Comparison of ENCODE assay signal across 12 cellular contexts in the genomic region with DNA sequence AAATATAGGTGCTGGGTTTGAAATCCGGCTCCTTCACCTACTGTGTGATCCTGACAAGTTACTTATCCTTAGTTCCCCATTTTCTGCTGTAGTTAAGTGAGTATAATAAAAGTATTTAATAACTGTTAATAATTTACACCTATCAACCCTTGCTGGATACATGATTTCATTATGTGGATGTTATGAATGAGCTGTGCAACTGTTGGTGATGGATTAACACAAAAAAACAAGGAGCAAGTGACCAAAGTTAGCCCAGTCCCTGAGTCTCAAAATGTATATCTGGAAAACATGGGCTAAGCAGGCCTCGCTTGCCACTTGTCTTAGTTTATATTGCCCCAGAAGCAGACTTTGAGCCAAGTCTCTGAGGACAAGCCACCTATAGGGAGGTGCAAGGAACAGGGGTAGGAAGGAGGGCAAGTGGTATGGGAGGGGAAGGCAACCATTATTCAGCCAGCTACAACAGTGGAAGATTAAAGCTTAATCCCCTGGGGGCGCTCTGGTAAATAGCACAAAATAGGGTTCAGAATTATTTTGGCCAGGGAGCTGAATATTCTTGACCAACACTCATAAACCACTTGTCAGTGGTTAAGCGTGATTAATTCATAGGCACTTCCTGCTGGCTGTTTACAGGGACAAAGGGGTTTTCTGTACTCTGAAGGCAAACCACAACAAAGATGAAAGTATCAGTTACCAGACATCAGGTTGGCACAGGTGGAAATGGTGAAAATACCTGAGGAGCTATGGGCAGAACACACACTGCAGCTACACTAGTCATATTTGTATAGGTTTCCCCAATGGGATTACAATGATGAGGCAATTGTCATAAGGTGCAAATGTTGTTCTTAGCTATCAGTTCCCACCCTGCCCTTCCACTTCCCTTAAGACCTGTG.
DNase-seq lines count a peak whose midpoint lies in the region; ATAC-seq, FAIRE-seq and TF ChIP-seq lines count a peak whose summit lies in the region.
"Had no signal": no experiment of that assay in that cellular context is flagged by ENCODE, and none has a peak within 500 bp of the region (broad histone marks: within the 10 kb centered on the region; RNA-seq: fewer than 3 reads in every experiment).

No MANE protein-coding gene starts in this region.

- no peaks in the 10 kb centered on the region for H3K4me1 Mint-ChIP-seq in MCF 10A (ENCODE audit: insufficient read depth, unreplicated experiment)

- H3K4me3 ChIP-seq in breast epithelium: no peak overlapping the region
- H3K4me3 ChIP-seq: ovary had no signal

- DNase-seq in MCF 10A (ENCODE audit: unreplicated experiment): peak; percentile 10
- DNase-seq in breast epithelium (ENCODE audit: low spot score in 2 of 2): no peak
- peak; percentile 5 for DNase-seq in NCI-H2107 (lab: John Stamatoyannopoulos, UW)
- DNase-seq in urothelium cell line (ENCODE audit: low spot score): peak; percentile 35
- no peak for DNase-seq in CD1c-positive myeloid dendritic cell (ENCODE audit: extremely low spot score)
- no peak for DNase-seq in NCI-H446 (lab: John Stamatoyannopoulos, UW)
- DNase-seq in NCI-H345 treated with DMSO at 0.1 percent for 48 hours (lab: John Stamatoyannopoulos, UW; ENCODE audit: unreplicated experiment): no peak
- DNase-seq: activated CD4-positive, alpha-beta T cell treated with anti-CD3 and anti-CD28 coated beads for 36 hours; central memory CD4-positive, alpha-beta T cell; NCI-H146; ovary had no signal

- BruUV-seq in MCF 10A (replicated peaks; lab: Mats Ljungman, UMichigan): no TSS peak

- no peak overlapping the region for H3K4me3 Mint-ChIP-seq in MCF 10A (ENCODE audit: unreplicated experiment)
- H3K4me3 Mint-ChIP-seq: activated CD4-positive, alpha-beta T cell treated with anti-CD3 and anti-CD28 coated beads for 36 hours had no signal

- TF ChIP-seq CTCF in MCF 10A (IDR thresholded peaks at IDR 0.05; ENCODE audit: unreplicated experiment) (no peak), breast epithelium (IDR thresholded peaks at IDR 0.05) (no peak)

- intact Hi-C loops in MCF 10A (cut with micrococcal nuclease) (no loop called here), breast epithelium (cut with DNase I; ENCODE audit: low total_unique reads) (no loop called here)

- H3K9me3 ChIP-seq in breast epithelium: no peaks in the 10 kb centered on the region
- H3K9me3 ChIP-seq: ovary had no signal

- peaks cover 75% of the 10 kb centered on the region for H3K27me3 Mint-ChIP-seq in MCF 10A (ENCODE audit: insufficient read depth, unreplicated experiment)
- H3K27me3 Mint-ChIP-seq: activated CD4-positive, alpha-beta T cell treated with anti-CD3 and anti-CD28 coated beads for 36 hours had no signal

- FAIRE-seq in urothelium cell line (lab: Jason Lieb, UNC): no peak

- H3K27ac ChIP-seq in breast epithelium: no peak overlapping the region
- H3K27ac ChIP-seq: ovary had no signal

- H3K4me1 ChIP-seq in breast epithelium: no peaks in the 10 kb centered on the region

- H3K27ac Mint-ChIP-seq in MCF 10A (ENCODE audit: low read depth, unreplicated experiment): no peak overlapping the region
- H3K27ac Mint-ChIP-seq: activated CD4-positive, alpha-beta T cell treated with anti-CD3 and anti-CD28 coated beads for 36 hours had no signal

- H3K36me3 ChIP-seq in breast epithelium: no peaks in the 10 kb centered on the region
- H3K36me3 ChIP-seq: ovary had no signal

- H3K27me3 ChIP-seq in breast epithelium: peaks cover 0 to 28% of the 10 kb centered on the region in 2 donors
- H3K27me3 ChIP-seq: ovary had no signal

- TF ChIP-seq POLR2A in breast epithelium (IDR thresholded peaks at IDR 0.05): no peak

- POLR2A ChIA-PET in MCF 10A (lab: Yijun Ruan, JAX): no interaction called here

- CTCF ChIA-PET in MCF 10A (lab: Yijun Ruan, JAX): interaction anchor here (0.7 to 1.0 kb wide), 3 partner anchors 10 to 411 kb away, joined by 3 to 4 read pairs (median 4); no protein-coding TSS in a partner anchor

- H3K36me3 Mint-ChIP-seq in MCF 10A (ENCODE audit: insufficient read depth, unreplicated experiment): no peaks in the 10 kb centered on the region

- H3K9me3 Mint-ChIP-seq in MCF 10A (ENCODE audit: unreplicated experiment): no peaks in the 10 kb centered on the region

- peak; percentile 63 for ATAC-seq in HG02798 (IDR thresholded peaks at IDR 0.05; ENCODE audit: poor library complexity, unreplicated experiment)
- ATAC-seq: activated CD4-positive, alpha-beta T cell treated with anti-CD3 and anti-CD28 coated beads for 36 hours had no signal

Comparison
In these comparisons a context has a peak if more than half of its experiments do, and no peak if none do; other contexts are left out.
1. DNase-seq: peak in MCF 10A (single experiment), NCI-H2107 (single experiment) and urothelium cell line (single experiment); none in breast epithelium (0 of 2), CD1c-positive myeloid dendritic cell (single experiment), NCI-H446 (0 of 2) and NCI-H345 treated with DMSO at 0.1 percent for 48 hours (single experiment).